In the genomic region with DNA sequence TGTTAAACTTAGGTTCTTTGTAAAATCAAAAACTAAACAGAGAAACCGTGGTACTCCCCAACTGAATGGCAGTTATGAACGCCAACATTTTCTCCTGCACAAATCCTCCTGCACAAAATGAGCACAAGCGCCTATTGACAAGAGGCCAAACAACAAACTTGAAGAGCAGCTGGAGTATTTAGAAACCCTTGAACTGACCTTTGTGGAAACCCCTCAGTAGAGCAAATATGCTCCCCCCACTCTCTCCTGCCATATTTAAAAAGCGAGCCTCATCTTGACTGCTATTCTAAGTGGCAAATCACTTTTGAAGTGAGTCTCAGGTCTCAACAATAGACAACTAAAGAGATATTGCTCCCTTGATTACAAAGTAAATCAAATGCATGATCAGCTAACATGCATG, we compare ENCODE assay signal across 25 cellular contexts. TPM values are rescaled to one million over a fixed set of nuclear protein-coding genes. Genes with fewer than 3 reads are reported as not detected.
DNase-seq lines count a peak whose midpoint lies in the region; ATAC-seq, FAIRE-seq and TF ChIP-seq lines count a peak whose summit lies in the region.
"Had no signal": no experiment of that assay in that cellular context is flagged by ENCODE, and none has a peak within 500 bp of the region (broad histone marks: within the 10 kb centered on the region; RNA-seq: fewer than 3 reads in every experiment).

No MANE protein-coding gene starts in this region.

- H4K20me1 ChIP-seq in astrocyte (ENCODE audit: insufficient read depth, low read length): peaks cover 78% of the 10 kb centered on the region

- H2AFZ ChIP-seq in astrocyte (ENCODE audit: low read depth, low read length): no peak overlapping the region
- H2AFZ ChIP-seq: GM23248 had no signal

- peak; percentile 28 for DNase-seq in NCI-H1105 (lab: John Stamatoyannopoulos, UW)
- DNase-seq in NCI-H2029 treated with DMSO at 0.1 percent for 48 hours (lab: John Stamatoyannopoulos, UW): peak; percentile 89
- DNase-seq in astrocyte (ENCODE audit: low read depth): no peak
- no peak for DNase-seq in activated CD4-positive, alpha-beta T cell treated with anti-CD3 and anti-CD28 coated beads for 1 hour
- DNase-seq: activated CD8-positive, alpha-beta T cell treated with anti-CD3 and anti-CD28 coated beads for 36 hours; activated naive CD4-positive, alpha-beta T cell treated with anti-CD3 and anti-CD28 coated beads, Interleukin-2, amount 10 ng/mL, durations not matched to agents 7 days and 5 days; CD4-positive, alpha-beta memory T cell; central memory CD4-positive, alpha-beta T cell; foreskin keratinocyte; islet precursor cell; mammary epithelial cell; NCI-H146; NCI-H526 treated with DMSO at 0.1 percent for 48 hours; pancreas; SIG-M5 had no signal

- H3K9me3 Mint-ChIP-seq in astrocyte (ENCODE audit: unreplicated experiment): no peaks in the 10 kb centered on the region
- H3K9me3 Mint-ChIP-seq: activated CD8-positive, alpha-beta T cell treated with anti-CD3 and anti-CD28 coated beads for 36 hours; activated naive CD4-positive, alpha-beta T cell treated with anti-CD3 and anti-CD28 coated beads, Interleukin-2, amount 10 ng/mL, durations not matched to agents 7 days and 5 days; stimulated activated memory B cell treated with anti-CD40 and anti-IgM and Interleukin-4, amounts not matched to agents 10 μg/mL and 1 μg/mL and 100 μg/mL, for 72 hours had no signal

- peaks cover 39% of the 10 kb centered on the region for H3K36me3 Mint-ChIP-seq in astrocyte (ENCODE audit: low read depth, unreplicated experiment)
- H3K36me3 Mint-ChIP-seq: activated naive CD4-positive, alpha-beta T cell treated with anti-CD3 and anti-CD28 coated beads, Interleukin-2, amount 10 ng/mL, durations not matched to agents 7 days and 5 days; CD4-positive, alpha-beta memory T cell; stimulated activated memory B cell treated with anti-CD40 and anti-IgM and Interleukin-4, amounts not matched to agents 10 μg/mL and 1 μg/mL and 100 μg/mL, for 72 hours had no signal

- no peak overlapping the region for H3K27ac ChIP-seq in astrocyte (ENCODE audit: low read depth, low read length)
- H3K27ac ChIP-seq in rectal smooth muscle tissue (ENCODE audit: low read depth, low read length): peak overlapping the region; percentile 59
- H3K27ac ChIP-seq: epithelial cell of prostate, foreskin keratinocyte, GM23248, pancreas had no signal

- no peaks in the 10 kb centered on the region for H3K27me3 Mint-ChIP-seq in astrocyte (ENCODE audit: low read depth, unreplicated experiment)

- no peaks in the 10 kb centered on the region for H3K9me3 ChIP-seq in astrocyte (ENCODE audit: insufficient read depth, low read depth, low read length)
- H3K9me3 ChIP-seq: pancreas, thyroid gland had no signal

- H3K79me2 ChIP-seq in astrocyte (ENCODE audit: insufficient read depth, low read length): peaks cover 89% of the 10 kb centered on the region

- H3K4me3 ChIP-seq in astrocyte (ENCODE audit: insufficient read depth, low read depth, low read length) (no peak overlapping the region), rectal smooth muscle tissue (ENCODE audit: low read length) (no peak overlapping the region)
- H3K4me3 ChIP-seq: GM23248, pancreas, thyroid gland had no signal

- H3K4me1 ChIP-seq in astrocyte (ENCODE audit: insufficient read depth, low read length) (no peaks in the 10 kb centered on the region), rectal smooth muscle tissue (ENCODE audit: control insufficient read depth, insufficient read depth, low read length) (peaks cover 21% of the 10 kb centered on the region)
- H3K4me1 ChIP-seq: foreskin keratinocyte, pancreas had no signal

- H3K4me1 Mint-ChIP-seq in astrocyte (ENCODE audit: low read depth, unreplicated experiment): peaks cover 11% of the 10 kb centered on the region
- H3K4me1 Mint-ChIP-seq: activated naive CD4-positive, alpha-beta T cell treated with anti-CD3 and anti-CD28 coated beads, Interleukin-2, amount 10 ng/mL, durations not matched to agents 7 days and 5 days; CD4-positive, alpha-beta memory T cell; stimulated activated memory B cell treated with anti-CD40 and anti-IgM and Interleukin-4, amounts not matched to agents 10 μg/mL and 1 μg/mL and 100 μg/mL, for 72 hours had no signal

- H3K9ac ChIP-seq in astrocyte (ENCODE audit: low read length) (no peak overlapping the region), rectal smooth muscle tissue (ENCODE audit: low read length) (no peak overlapping the region)
- H3K9ac ChIP-seq: GM23248 had no signal

- TF ChIP-seq CTCF in astrocyte (IDR thresholded peaks at IDR 0.05; ENCODE audit: insufficient read depth, low read depth, low read length): no peak

- no peaks in the 10 kb centered on the region for H3K27me3 ChIP-seq in astrocyte (ENCODE audit: insufficient read depth, low read length)
- H3K27me3 ChIP-seq in rectal smooth muscle tissue (ENCODE audit: control insufficient read depth, insufficient read depth, low read length): no peaks in the 10 kb centered on the region
- H3K27me3 ChIP-seq: foreskin keratinocyte, pancreas, thyroid gland had no signal

- H3K36me3 ChIP-seq in astrocyte (ENCODE audit: insufficient read depth, low read length) (peaks cover 85% of the 10 kb centered on the region), rectal smooth muscle tissue (ENCODE audit: control insufficient read depth, insufficient read depth, low read length) (peaks cover 2% of the 10 kb centered on the region)

- no peak overlapping the region for H3K4me2 ChIP-seq in astrocyte (ENCODE audit: low read length)

- no peak overlapping the region for H3K4me3 Mint-ChIP-seq in astrocyte (ENCODE audit: unreplicated experiment)
- H3K4me3 Mint-ChIP-seq: activated CD8-positive, alpha-beta T cell treated with anti-CD3 and anti-CD28 coated beads for 36 hours; activated naive CD4-positive, alpha-beta T cell treated with anti-CD3 and anti-CD28 coated beads, Interleukin-2, amount 10 ng/mL, durations not matched to agents 7 days and 5 days; CD4-positive, alpha-beta memory T cell; stimulated activated memory B cell treated with anti-CD40 and anti-IgM and Interleukin-4, amounts not matched to agents 10 μg/mL and 1 μg/mL and 100 μg/mL, for 72 hours had no signal

- FAIRE-seq in astrocyte (lab: Jason Lieb, UNC): no peak
- FAIRE-seq: GM12892, HepG2, pancreas had no signal

- no peak for ATAC-seq in HG03469 (IDR thresholded peaks at IDR 0.05; ENCODE audit: unreplicated experiment)
- ATAC-seq in GM21447 (IDR thresholded peaks at IDR 0.05; ENCODE audit: unreplicated experiment): no peak
- ATAC-seq: activated CD8-positive, alpha-beta T cell treated with anti-CD3 and anti-CD28 coated beads for 36 hours; stimulated activated memory B cell treated with anti-CD40 and anti-IgM and Interleukin-4, amounts not matched to agents 10 μg/mL and 1 μg/mL and 100 μg/mL, for 72 hours had no signal

- peak overlapping the region; percentile 20 for H3K27ac Mint-ChIP-seq in astrocyte (ENCODE audit: unreplicated experiment)
- H3K27ac Mint-ChIP-seq: activated CD8-positive, alpha-beta T cell treated with anti-CD3 and anti-CD28 coated beads for 36 hours; activated naive CD4-positive, alpha-beta T cell treated with anti-CD3 and anti-CD28 coated beads, Interleukin-2, amount 10 ng/mL, durations not matched to agents 7 days and 5 days; CD4-positive, alpha-beta memory T cell; stimulated activated memory B cell treated with anti-CD40 and anti-IgM and Interleukin-4, amounts not matched to agents 10 μg/mL and 1 μg/mL and 100 μg/mL, for 72 hours had no signal

RNA-seq across cellular contexts. Expression of gene LAMB1, which starts 20.5 kb away (rescaled TPM):
- total RNA-seq in astrocyte: 403 and 411 TPM in 2 replicates
- total RNA-seq: CD4-positive, alpha-beta memory T cell; T-helper 2 cell treated with Interferon-gamma antibody and Interleukin-4, amounts not matched to agents 100 ng/mL and 5 ng/mL, for 36 hours had no signal

Comparison
In these comparisons a context has a peak if more than half of its experiments do, and no peak if none do; other contexts are left out.
1. DNase-seq: peak in NCI-H1105 (single experiment) and NCI-H2029 treated with DMSO at 0.1 percent for 48 hours (single experiment); none in astrocyte (single experiment) and activated CD4-positive, alpha-beta T cell treated with anti-CD3 and anti-CD28 coated beads for 1 hour (single experiment).